In the genomic region with DNA sequence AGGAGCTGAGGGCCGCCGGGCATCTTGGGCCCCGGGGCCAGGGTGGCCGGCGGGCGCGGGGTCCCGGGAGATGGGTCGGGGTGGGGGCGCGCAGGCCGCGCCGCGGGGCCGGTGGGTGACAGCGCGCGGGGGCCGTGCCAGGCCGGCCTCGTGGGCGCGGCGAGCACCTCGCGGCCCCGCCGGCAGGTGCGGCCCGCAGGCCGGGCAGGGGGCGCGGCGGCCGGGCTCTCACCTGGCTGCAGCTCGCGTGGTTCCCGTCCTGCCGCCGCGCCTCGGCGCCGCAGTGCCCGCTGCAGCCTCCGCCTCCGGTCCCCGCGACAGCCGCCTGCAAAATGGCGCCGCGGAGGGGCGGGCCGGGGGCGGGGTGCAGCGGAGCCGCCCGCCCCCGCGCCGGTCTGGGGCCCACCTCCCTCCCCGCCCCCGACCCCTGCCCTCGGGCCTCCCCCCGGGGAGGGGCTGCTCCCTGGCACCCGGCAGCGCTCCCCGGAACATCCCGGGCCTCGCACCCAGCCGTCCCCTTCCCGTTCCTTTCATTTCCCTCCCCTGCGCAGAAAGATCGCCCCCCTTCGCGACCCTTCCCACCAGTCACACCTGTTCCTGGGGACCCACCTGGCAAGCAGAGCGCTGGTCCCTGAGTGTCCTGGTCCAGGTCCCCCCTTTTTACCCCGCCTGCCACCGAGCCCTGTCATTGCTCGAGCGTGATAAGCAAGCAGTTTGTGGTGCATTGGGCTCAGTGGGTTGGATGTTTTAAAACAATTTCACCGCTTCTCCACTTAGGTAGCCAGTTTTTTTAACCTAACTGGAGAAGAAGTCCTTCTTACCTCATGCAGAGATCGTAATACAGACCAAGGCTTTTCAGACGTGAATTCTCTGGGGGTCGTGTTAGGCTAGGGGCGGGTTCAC, we compare ENCODE assay signal across 8 cellular contexts.
DNase-seq lines count a peak whose midpoint lies in the region; ATAC-seq and TF ChIP-seq lines count a peak whose summit lies in the region.

Gene SLC23A2 (minus strand): TSS at position 337 of the 903 bp plus-strand sequence. CDS start 68,948 bp downstream, outside the sequence.

- peak within 1 kb of the TSS; percentile 91 for H3K4me2 ChIP-seq in KMS-11

- TF ChIP-seq CTCF in KMS-11 (conservative IDR thresholded peaks at IDR 0.05; ENCODE audit: low read depth, low read length) (no peak), WI38 (IDR thresholded peaks at IDR 0.05; ENCODE audit: low read depth, low read length) (no peak)

- no peak for ATAC-seq in GM19455 (IDR thresholded peaks at IDR 0.05; ENCODE audit: unreplicated experiment)

- peak within 1 kb of the TSS; percentile 53; the same call in 1 of the 2 replicates for H3K9ac ChIP-seq in KMS-11

- peaks cover 9% of the 10 kb centered on the region; the same call in 1 of the 2 replicates for H3K79me2 ChIP-seq in KMS-11 (ENCODE audit: insufficient read depth, low read depth)

- no peaks in the 10 kb centered on the region for H3K27me3 ChIP-seq in KMS-11 (ENCODE audit: insufficient read depth, low read depth)

- peak within 1 kb of the TSS; percentile 90 for H2AFZ ChIP-seq in KMS-11 (ENCODE audit: low read depth)

- no peak within 1 kb of the TSS for H3K4me3 ChIP-seq in KMS-11 (IDR thresholded peaks at IDR 0.05; ENCODE audit: insufficient read depth, low read depth, low read length)
- peak within 1 kb of the TSS; percentile 68 for H3K4me3 ChIP-seq in WI38 (ENCODE audit: low read depth, low read length)

- no peak within 1 kb of the TSS for H3K27ac ChIP-seq in KMS-11
- peak within 1 kb of the TSS; percentile 76 for H3K27ac ChIP-seq in caudate nucleus (ENCODE audit: low read depth, low read length)

- peaks cover 8% of the 10 kb centered on the region for H3K4me1 ChIP-seq in KMS-11 (ENCODE audit: low read depth, poor library complexity, severe bottlenecking)

- no peaks in the 10 kb centered on the region for H3K36me3 ChIP-seq in KMS-11 (ENCODE audit: insufficient read depth)

- no peaks in the 10 kb centered on the region for H4K20me1 ChIP-seq in KMS-11 (ENCODE audit: insufficient read depth)

- DNase-seq in NCI-H82 (lab: John Stamatoyannopoulos, UW) (peak; percentile 63), NCI-H82 treated with DMSO at 0.1 percent for 48 hours (lab: John Stamatoyannopoulos, UW; ENCODE audit: unreplicated experiment) (no peak), caudate nucleus (lab: John Stamatoyannopoulos, UW) (peak in 39 of 61 donors; percentile 7 to 64 (median 32)), kidney tubule cell (ENCODE audit: low spot score) (peak; percentile 37)
- peak; percentile 28 to 30 for DNase-seq in stimulated activated CD4-positive, alpha-beta T cell treated with anti-CD3 and anti-CD28 coated beads, Interleukin-1b, Interleukin-23, amount 100 ng/mL, for 1 hour (ENCODE audit: low read depth in 2 of 2)
